10 cellular contexts compared by ENCODE assay signal in genomic region chr4:55183926-55184599, GRCh38. TPM values are rescaled to one million over a fixed set of nuclear protein-coding genes. Genes with fewer than 3 reads are reported as not detected.
DNase-seq lines count a peak whose midpoint lies in the region; ATAC-seq and TF ChIP-seq lines count a peak whose summit lies in the region.
"Had no signal": no experiment of that assay in that cellular context is flagged by ENCODE, and none has a peak within 500 bp of the region (broad histone marks: within the 10 kb centered on the region; RNA-seq: fewer than 3 reads in every experiment).

No MANE protein-coding gene starts in this region.

- no peak overlapping the region for H3K14ac ChIP-seq in trophoblast cell (ENCODE audit: low read length)

- no peak overlapping the region for H3K18ac ChIP-seq in trophoblast cell (ENCODE audit: low read length)

- H3K36me3 ChIP-seq in H7 (replicated peaks; ENCODE audit: control insufficient read depth, insufficient read depth, low read length), result no peaks in the 10 kb centered on the region
- no peaks in the 10 kb centered on the region for H3K36me3 ChIP-seq in trophoblast cell (ENCODE audit: control insufficient read depth in 1 of 2, insufficient read depth in 2 of 2, low read length in 2 of 2)

- no peak overlapping the region for H2AK5ac ChIP-seq in trophoblast cell (ENCODE audit: low read length)

- H3K4me3 ChIP-seq in H7 (ENCODE audit: insufficient read depth, low read depth, low read length), result no peak overlapping the region
- H3K4me3 ChIP-seq in trophoblast cell (ENCODE audit: low read depth, low read length), result no peak overlapping the region

- no peak for TF ChIP-seq CTCF in RWPE1 (conservative IDR thresholded peaks at IDR 0.05; ENCODE audit: low read depth)

- no peak overlapping the region for H2BK5ac ChIP-seq in trophoblast cell (ENCODE audit: low read depth, low read length, poor library complexity)

- no peak overlapping the region for H3K23ac ChIP-seq in trophoblast cell (ENCODE audit: low read length)

- peak overlapping the region; percentile 25 for H3K4me2 ChIP-seq in trophoblast cell (ENCODE audit: low read length)

- peak overlapping the region; percentile 23 for H4K8ac ChIP-seq in trophoblast cell (ENCODE audit: low read depth, low read length)

- peak overlapping the region; percentile 88 for H2BK12ac ChIP-seq in trophoblast cell (ENCODE audit: low read length)

- H2BK120ac ChIP-seq in trophoblast cell (ENCODE audit: insufficient read depth, low read length, poor library complexity), result no peak overlapping the region

- CTCF ChIA-PET in RWPE1 (lab: Yijun Ruan, JAX), result interaction anchor here (0.7 to 1.3 kb wide), 3 partner anchors 14 to 136 kb away, joined by 3 to 6 read pairs (median 4); no protein-coding TSS in a partner anchor

- WGBS in trophoblast cell (ENCODE audit: extremely low coverage, insufficient coverage, insufficient read length), result no CpG with 5 or more reads among the region's 8 CpGs

- DNase-seq in H7 (peak; percentile 21), RWPE1 (ENCODE audit: low spot score) (peak; percentile 77), trophoblast cell (peak; percentile 50 to 75), Ammon's horn (ENCODE audit: low spot score) (no peak), NCI-H2196 (lab: John Stamatoyannopoulos, UW; ENCODE audit: unreplicated experiment) (no peak)
- DNase-seq: cortex of kidney had no signal

- no peak overlapping the region for H3K4ac ChIP-seq in trophoblast cell (ENCODE audit: low read depth, low read length)

- H3K9me3 ChIP-seq in trophoblast cell (ENCODE audit: insufficient read depth, low read depth, low read length), result no peaks in the 10 kb centered on the region

- peak overlapping the region; percentile 62; the same call in 1 of the 2 replicates for H3K27ac ChIP-seq in RWPE1
- peak overlapping the region; percentile 82 for H3K27ac ChIP-seq in trophoblast cell (ENCODE audit: low read depth, low read length)

- H2AFZ ChIP-seq in trophoblast cell (ENCODE audit: insufficient read depth, low read length, poor library complexity), result no peak overlapping the region

- H4K12ac ChIP-seq in trophoblast cell (ENCODE audit: low read depth, low read length), result no peak overlapping the region

- peak overlapping the region; percentile 68 for H4K91ac ChIP-seq in trophoblast cell (ENCODE audit: low read depth, low read length)

- H3K9ac ChIP-seq in trophoblast cell (ENCODE audit: low read length), result no peak overlapping the region

- POLR2A ChIA-PET in RWPE1 (lab: Yijun Ruan, JAX; ENCODE audit: low non-redundant PET), result no interaction called here

- no peaks in the 10 kb centered on the region for H3K79me2 ChIP-seq in trophoblast cell (ENCODE audit: control insufficient read depth, insufficient read depth, low read length, poor library complexity)

- H3K4me1 ChIP-seq in trophoblast cell (ENCODE audit: control insufficient read depth in 1 of 2, insufficient read depth in 2 of 2, low read length in 2 of 2), result peaks cover 0 to 15% of the 10 kb centered on the region in 2 experiments

- H3K27me3 ChIP-seq in H7 (ENCODE audit: control insufficient read depth, insufficient read depth, low read length) (no peaks in the 10 kb centered on the region), trophoblast cell (ENCODE audit: insufficient read depth, low read length) (no peaks in the 10 kb centered on the region)

- peak; percentile 90 for ATAC-seq in esophagus mucosa
- no peak for ATAC-seq in HG03469 (IDR thresholded peaks at IDR 0.05; ENCODE audit: unreplicated experiment)
- no peak for ATAC-seq in HG03135 (IDR thresholded peaks at IDR 0.05; ENCODE audit: unreplicated experiment)
- ATAC-seq: naive thymus-derived CD4-positive, alpha-beta T cell had no signal

- H3K79me1 ChIP-seq in trophoblast cell (ENCODE audit: low read length), result no peaks in the 10 kb centered on the region

RNA-seq across cellular contexts. Expression of gene KDR, which starts 58.7 kb away (rescaled TPM):
- total RNA-seq in H7 (2014; rRNA removed; shearing (Covaris generic)), result 29.7 and 50.6 TPM in 2 replicates
- 4.2 TPM for total RNA-seq in esophagus mucosa
- 0.87 and 0.92 TPM in 2 replicates for polyA plus RNA-seq in trophoblast cell (2013)
- total RNA-seq: naive thymus-derived CD4-positive, alpha-beta T cell had no signal
- polyA plus RNA-seq: naive thymus-derived CD4-positive, alpha-beta T cell had no signal

Comparison
In these comparisons a context has a peak if more than half of its experiments do, and no peak if none do; other contexts are left out.
1. DNase-seq: peak in H7 (single experiment), RWPE1 (single experiment) and trophoblast cell (2 of 2); none in Ammon's horn (single experiment) and NCI-H2196 (single experiment).